In the genomic region with DNA sequence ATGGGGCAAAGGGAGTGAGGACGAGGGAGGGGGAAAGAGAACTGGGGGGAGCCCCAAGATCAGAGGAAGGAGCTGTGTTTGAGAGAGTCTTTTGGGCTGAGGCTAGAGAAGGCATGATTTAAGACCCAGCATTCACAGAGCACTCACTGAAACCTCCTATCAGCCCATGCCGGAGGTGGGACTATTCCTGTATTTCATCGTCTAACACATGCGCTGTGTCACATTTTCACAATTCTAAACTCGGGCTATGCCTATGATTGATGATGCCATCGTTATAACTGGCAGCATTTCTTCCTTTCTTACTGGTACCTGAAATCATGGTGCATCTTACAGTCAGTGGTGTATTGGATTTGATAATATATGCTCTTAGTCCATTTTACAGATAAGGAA, we compare ENCODE assay signal across 1 cellular context.
TF ChIP-seq lines count a peak whose summit lies in the region.

No MANE protein-coding gene starts in this region.

TF ChIP-seq in neural cell, 6 proteins besides CTCF, POLR2A, EP300 and RAD21 (continued from another document):
- TF ChIP-seq, protein P1, sequence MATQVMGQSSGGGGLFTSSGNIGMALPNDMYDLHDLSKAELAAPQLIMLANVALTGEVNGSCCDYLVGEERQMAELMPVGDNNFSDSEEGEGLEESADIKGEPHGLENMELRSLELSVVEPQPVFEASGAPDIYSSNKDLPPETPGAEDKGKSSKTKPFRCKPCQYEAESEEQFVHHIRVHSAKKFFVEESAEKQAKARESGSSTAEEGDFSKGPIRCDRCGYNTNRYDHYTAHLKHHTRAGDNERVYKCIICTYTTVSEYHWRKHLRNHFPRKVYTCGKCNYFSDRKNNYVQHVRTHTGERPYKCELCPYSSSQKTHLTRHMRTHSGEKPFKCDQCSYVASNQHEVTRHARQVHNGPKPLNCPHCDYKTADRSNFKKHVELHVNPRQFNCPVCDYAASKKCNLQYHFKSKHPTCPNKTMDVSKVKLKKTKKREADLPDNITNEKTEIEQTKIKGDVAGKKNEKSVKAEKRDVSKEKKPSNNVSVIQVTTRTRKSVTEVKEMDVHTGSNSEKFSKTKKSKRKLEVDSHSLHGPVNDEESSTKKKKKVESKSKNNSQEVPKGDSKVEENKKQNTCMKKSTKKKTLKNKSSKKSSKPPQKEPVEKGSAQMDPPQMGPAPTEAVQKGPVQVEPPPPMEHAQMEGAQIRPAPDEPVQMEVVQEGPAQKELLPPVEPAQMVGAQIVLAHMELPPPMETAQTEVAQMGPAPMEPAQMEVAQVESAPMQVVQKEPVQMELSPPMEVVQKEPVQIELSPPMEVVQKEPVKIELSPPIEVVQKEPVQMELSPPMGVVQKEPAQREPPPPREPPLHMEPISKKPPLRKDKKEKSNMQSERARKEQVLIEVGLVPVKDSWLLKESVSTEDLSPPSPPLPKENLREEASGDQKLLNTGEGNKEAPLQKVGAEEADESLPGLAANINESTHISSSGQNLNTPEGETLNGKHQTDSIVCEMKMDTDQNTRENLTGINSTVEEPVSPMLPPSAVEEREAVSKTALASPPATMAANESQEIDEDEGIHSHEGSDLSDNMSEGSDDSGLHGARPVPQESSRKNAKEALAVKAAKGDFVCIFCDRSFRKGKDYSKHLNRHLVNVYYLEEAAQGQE (IDR thresholded peaks at IDR 0.05; ENCODE audit: borderline replicate concordance): no peak
- no peak for TF ChIP-seq SMC3 (conservative IDR thresholded peaks at IDR 0.05; ENCODE audit: poor library complexity)
- TF ChIP-seq EZH2 (IDR thresholded peaks at IDR 0.05; ENCODE audit: borderline replicate concordance, insufficient read depth, low read length, poor library complexity, severe bottlenecking): no peak
